24 cellular contexts compared by ENCODE assay signal in genomic region chr1:221903594-221903993, GRCh38.
A peak's percentile ranks its signal among the peaks of the same experiment; 100 is the strongest.
DNase-seq lines count a peak whose midpoint lies in the region; ATAC-seq, FAIRE-seq and TF ChIP-seq lines count a peak whose summit lies in the region.
"Had no signal": no experiment of that assay in that cellular context is flagged by ENCODE, and none has a peak within 500 bp of the region (broad histone marks: within the 10 kb centered on the region; RNA-seq: fewer than 3 reads in every experiment).

No MANE protein-coding gene starts in this region.

- no peaks in the 10 kb centered on the region for H3K36me3 ChIP-seq in BLaER1
- H3K36me3 ChIP-seq in K562 (ENCODE audit: control insufficient read depth, insufficient read depth, low read length): no peaks in the 10 kb centered on the region
- H3K36me3 ChIP-seq in mesenchymal stem cell (ENCODE audit: control insufficient read depth in 1 of 2, insufficient read depth in 2 of 2, low read depth in 1 of 2, low read length in 2 of 2): no peaks in the 10 kb centered on the region
- H3K36me3 ChIP-seq: BE2C; BLaER1 treated with 17β-estradiol and CSF1 and Interleukin-3, amounts not matched to agents 10 nM and 100 nM had no signal

- H4K8ac ChIP-seq in mesenchymal stem cell (ENCODE audit: low read length): no peak overlapping the region

- H2AFZ ChIP-seq in K562 (ENCODE audit: low read depth, low read length) (no peak overlapping the region), mesenchymal stem cell (ENCODE audit: low read depth, low read length) (no peak overlapping the region)

- CTCF ChIA-PET in K562 (lab: Yijun Ruan, JAX; ENCODE audit: low intra/inter-chr PET ratio): no interaction called here

- H3K27ac ChIP-seq in BLaER1 (0 out of 2 replicates have a peak overlapping the region, but pooled peaks have one; percentile 6), K562 (ENCODE audit: extremely low read depth, low read depth, low read length) (no peak overlapping the region), mesenchymal stem cell (ENCODE audit: low read length, poor library complexity, severe bottlenecking) (no peak overlapping the region)
- H3K27ac ChIP-seq: BLaER1 treated with 17β-estradiol and CSF1 and Interleukin-3, amounts not matched to agents 10 nM and 100 nM; C4-2B had no signal

- BruUV-seq in K562 (replicated peaks; lab: Mats Ljungman, UMichigan): no TSS peak

- H2BK5ac ChIP-seq in mesenchymal stem cell (ENCODE audit: low read depth, low read length, poor library complexity, severe bottlenecking): no peak overlapping the region

- no peak for TF ChIP-seq CTCF in K562 (IDR thresholded peaks at IDR 0.05 in 2 of 3, conservative IDR thresholded peaks at IDR 0.05 in 1 of 3; ENCODE audit: insufficient read depth in 2 of 3, low read depth in 1 of 3, low read length in 3 of 3)

- H3K4me2 ChIP-seq in BLaER1 (no peak overlapping the region), K562 (ENCODE audit: insufficient read depth, low read length) (no peak overlapping the region), mesenchymal stem cell (ENCODE audit: low read length, poor library complexity, severe bottlenecking) (no peak overlapping the region)

- no peak overlapping the region for H3K23ac ChIP-seq in mesenchymal stem cell (ENCODE audit: low read length in 2 of 2)

- H2BK15ac ChIP-seq in mesenchymal stem cell (ENCODE audit: low read depth, poor library complexity, severe bottlenecking): peak overlapping the region; percentile 26

- in situ Hi-C loops in K562 (cut with MboI): no loop called here

- intact Hi-C loops in K562 (cut with micrococcal nuclease): no loop called here

- no peak overlapping the region for H2BK120ac ChIP-seq in mesenchymal stem cell (ENCODE audit: low read depth, low read length)

- DNase-seq in K562 (ENCODE audit: extremely low read depth in 1 of 4, low spot score in 3 of 4): no peak
- no peak for DNase-seq in mesenchymal stem cell
- DNase-seq in DMS53 (lab: John Stamatoyannopoulos, UW): no peak
- no peak for DNase-seq in NCI-H2171 (lab: John Stamatoyannopoulos, UW)
- DNase-seq in NK-92 treated with Interleukin-12 subunit alpha and Interleukin-12 subunit beta, amount 100 ng/mL, for 24 hours (lab: John Stamatoyannopoulos, UW): no peak
- DNase-seq: 8988T; ACHN; BE2C; Caco-2; Calu3; CD4-positive, alpha-beta T cell; CD8-positive, alpha-beta T cell; DMS79; DND-41; EL; GDM1 had no signal

- H2AK5ac ChIP-seq in mesenchymal stem cell (ENCODE audit: low read length, severe bottlenecking): no peak overlapping the region

- H2BK12ac ChIP-seq in mesenchymal stem cell (ENCODE audit: low read length in 2 of 2): no peak overlapping the region

- H3K9me1 ChIP-seq in K562 (ENCODE audit: control insufficient read depth, insufficient read depth, low read length): no peaks in the 10 kb centered on the region

- H3K27me3 ChIP-seq in BLaER1 (no peaks in the 10 kb centered on the region), K562 (ENCODE audit: control insufficient read depth in 2 of 2, insufficient read depth in 2 of 2, low read length in 2 of 2) (no peaks in the 10 kb centered on the region), mesenchymal stem cell (ENCODE audit: control insufficient read depth in 1 of 2, insufficient read depth in 1 of 2, low read length in 2 of 2) (no peaks in the 10 kb centered on the region)
- H3K27me3 ChIP-seq: BE2C; BLaER1 treated with 17β-estradiol and CSF1 and Interleukin-3, amounts not matched to agents 10 nM and 100 nM had no signal

- H3K4me1 ChIP-seq in BLaER1 (peaks cover 44% of the 10 kb centered on the region), K562 (replicated peaks in 1 of 2; ENCODE audit: control insufficient read depth in 2 of 2, insufficient read depth in 2 of 2, low read length in 2 of 2) (no peaks in the 10 kb centered on the region), mesenchymal stem cell (ENCODE audit: control insufficient read depth, insufficient read depth, low read depth, low read length) (no peaks in the 10 kb centered on the region)
- H3K4me1 ChIP-seq: BE2C, Caco-2 had no signal

- no peaks in the 10 kb centered on the region for H3K79me1 ChIP-seq in mesenchymal stem cell (replicated peaks; ENCODE audit: low read length, poor library complexity, severe bottlenecking)

- no peak; the same call in 2 of the 3 replicates for ATAC-seq in K562
- ATAC-seq: CD8-positive, alpha-beta T cell; GM12878 had no signal

- no peak overlapping the region for H3K4ac ChIP-seq in mesenchymal stem cell (ENCODE audit: low read depth in 1 of 2, low read length in 2 of 2)

- H4K91ac ChIP-seq in mesenchymal stem cell (ENCODE audit: low read length): no peak overlapping the region

- 4% methylated on average over 6 of the region's 6 CpGs for WGBS in K562 (ENCODE audit: insufficient coverage, low coverage, missing lambda C conversion rate)
- 76% methylated on average over 6 of the region's 6 CpGs for WGBS in mesenchymal stem cell

- H4K20me1 ChIP-seq in BLaER1: no peaks in the 10 kb centered on the region
- H4K20me1 ChIP-seq in K562 (replicated peaks; ENCODE audit: control insufficient read depth, insufficient read depth, low read length): no peaks in the 10 kb centered on the region
- H4K20me1 ChIP-seq: BLaER1 treated with 17β-estradiol and CSF1 and Interleukin-3, amounts not matched to agents 10 nM and 100 nM had no signal

- H3K79me2 ChIP-seq in K562 (ENCODE audit: control insufficient read depth, insufficient read depth, low read length): no peaks in the 10 kb centered on the region

- TF ChIP-seq POLR2A in K562 (conservative IDR thresholded peaks at IDR 0.05): no peak

- no peak overlapping the region for H3K14ac ChIP-seq in mesenchymal stem cell (ENCODE audit: low read length in 2 of 2)

- H3K9ac ChIP-seq in BLaER1 (no peak overlapping the region), K562 (ENCODE audit: insufficient read depth in 1 of 2, low read depth in 2 of 2, low read length in 2 of 2) (no peak overlapping the region), mesenchymal stem cell (ENCODE audit: low read length) (no peak overlapping the region)
- H3K9ac ChIP-seq: BLaER1 treated with 17β-estradiol and CSF1 and Interleukin-3, amounts not matched to agents 10 nM and 100 nM had no signal

- POLR2A ChIA-PET in K562 (lab: Yijun Ruan, JAX): interaction anchor here (0.7 kb wide), 1 partner anchor 91 kb away, joined by 3 read pairs; no protein-coding TSS in a partner anchor

- TF ChIP-seq RAD21 in K562 (CRISPR knock-in tag; conservative IDR thresholded peaks at IDR 0.05 in 1 of 2, IDR thresholded peaks at IDR 0.05 in 1 of 2): no peak

- H3K9me3 ChIP-seq in BLaER1: peaks cover 17% of the 10 kb centered on the region
- no peaks in the 10 kb centered on the region for H3K9me3 ChIP-seq in K562 (replicated peaks; ENCODE audit: control insufficient read depth, insufficient read depth, low read depth, low read length)
- no peaks in the 10 kb centered on the region for H3K9me3 ChIP-seq in mesenchymal stem cell (ENCODE audit: control insufficient read depth, low read length)
- H3K9me3 ChIP-seq: BE2C, Caco-2 had no signal

- no peak for TF ChIP-seq EP300 in K562 (IDR thresholded peaks at IDR 0.05; ENCODE audit: low read length)

- H3K18ac ChIP-seq in mesenchymal stem cell (ENCODE audit: low read depth in 1 of 2, low read length in 2 of 2): no peak overlapping the region

- no peak for FAIRE-seq in K562 (lab: Jason Lieb, UNC)
- FAIRE-seq: A204.1, D721Med, GM12878, GM12892, GM18507 had no signal

- no peak overlapping the region for H3K4me3 ChIP-seq in BLaER1
- H3K4me3 ChIP-seq in K562: no peak overlapping the region
- H3K4me3 ChIP-seq in mesenchymal stem cell (ENCODE audit: insufficient read depth in 1 of 2, low read depth in 1 of 2, low read length in 2 of 2): no peak overlapping the region
- H3K4me3 ChIP-seq: BLaER1 treated with 17β-estradiol and CSF1 and Interleukin-3, amounts not matched to agents 10 nM and 100 nM; GM12878 had no signal

TF ChIP-seq in K562, 482 proteins besides CTCF, POLR2A, EP300 and RAD21:
- TF ChIP-seq CREM (IDR thresholded peaks at IDR 0.05; ENCODE audit: low read depth) (no peak), ZKSCAN3 (CRISPR knock-in tag; IDR thresholded peaks at IDR 0.05) (no peak), HINFP (tag; conservative IDR thresholded peaks at IDR 0.05; ENCODE audit: low read depth) (0 out of 2 replicates have a peak, but pooled peaks have one; percentile 55), FOXJ2 (tag; IDR thresholded peaks at IDR 0.05) (no peak), KAT7 (CRISPR knock-in tag; IDR thresholded peaks at IDR 0.05; ENCODE audit: borderline replicate concordance) (no peak)
